In genomic region chr12:66767454-66768002, GRCh38 we compare ENCODE assay signal across 24 cellular contexts.
"Had no signal": no experiment of that assay in that cellular context is flagged by ENCODE, and none has a peak within 500 bp of the region (broad histone marks: within the 10 kb centered on the region; RNA-seq: fewer than 3 reads in every experiment).

No MANE protein-coding gene starts in this region.

- H3K9me3 ChIP-seq: mucosa of descending colon, pancreas, sigmoid colon, thoracic aorta had no signal

- DNase-seq: activated CD4-positive, alpha-beta T cell treated with anti-CD3 and anti-CD28 coated beads, Interleukin-2, amount 10 ng/mL, durations not matched to agents 7 days and 5 days; activated CD8-positive, alpha-beta memory T cell treated with anti-CD3 and anti-CD28 coated beads for 24 hours; activated CD8-positive, alpha-beta memory T cell treated with anti-CD3 and anti-CD28 coated beads, Interleukin-2, amount 50 U/mL, for 48 hours; activated effector memory CD4-positive, alpha-beta T cell treated with anti-CD3 and anti-CD28 coated beads, Interleukin-2, amount 50 U/mL, for 16 hours; activated T-cell treated with anti-CD3 and anti-CD28 coated beads, Interleukin-2, amount 50 U/mL, for 48 hours; aorta; brain microvascular endothelial cell; central memory CD4-positive, alpha-beta T cell; dorsolateral prefrontal cortex; endodermal cell; foreskin fibroblast; left cardiac atrium; mesenchymal stem cell; pancreas; sigmoid colon; stimulated activated CD4-positive, alpha-beta T cell treated with anti-CD3 and anti-CD28 coated beads, Interleukin-4, amount 100 ng/mL, for 4 hours had no signal

- H3K4me3 ChIP-seq: dorsolateral prefrontal cortex, hepatocyte, mucosa of descending colon, pancreas, sigmoid colon, thoracic aorta had no signal

- H3K27me3 ChIP-seq: brain microvascular endothelial cell, hepatocyte, pancreas, sigmoid colon had no signal

- H3K4me1 Mint-ChIP-seq: stimulated activated memory B cell treated with anti-CD40 and anti-IgM and Interleukin-4, amounts not matched to agents 10 μg/mL and 1 μg/mL and 100 μg/mL, for 72 hours had no signal

- ATAC-seq: activated CD4-positive, CD25-positive, alpha-beta regulatory T cell treated with anti-CD3 and anti-CD28 coated beads, Interleukin-2, amount 50 U/mL, for 24 hours; left cardiac atrium; pancreas; stimulated activated memory B cell treated with anti-CD40 and anti-IgM and Interleukin-4, amounts not matched to agents 10 μg/mL and 1 μg/mL and 100 μg/mL, for 72 hours had no signal

- H3K4me2 ChIP-seq: hepatocyte had no signal

- H3K9me3 Mint-ChIP-seq: endodermal cell; naive B cell; stimulated activated memory B cell treated with anti-CD40 and anti-IgM and Interleukin-4, amounts not matched to agents 10 μg/mL and 1 μg/mL and 100 μg/mL, for 72 hours; T-helper 1 cell treated with Interleukin-12 subunit alpha and Interleukin-12 subunit beta and Interleukin-4 antibody, amounts not matched to agents 30 μg/mL and 1 μg/mL, for 36 hours had no signal

- H3K36me3 ChIP-seq: brain microvascular endothelial cell, pancreas, sigmoid colon, thoracic aorta had no signal

- H2AFZ ChIP-seq: hepatocyte had no signal

- H3K27ac Mint-ChIP-seq: activated CD4-positive, alpha-beta T cell treated with anti-CD3 and anti-CD28 coated beads, Interleukin-2, amount 10 ng/mL, durations not matched to agents 7 days and 5 days; endodermal cell; stimulated activated memory B cell treated with anti-CD40 and anti-IgM and Interleukin-4, amounts not matched to agents 10 μg/mL and 1 μg/mL and 100 μg/mL, for 72 hours; T-helper 1 cell treated with Interleukin-12 subunit alpha and Interleukin-12 subunit beta and Interleukin-4 antibody, amounts not matched to agents 30 μg/mL and 1 μg/mL, for 36 hours had no signal

- H3K27ac ChIP-seq: brain microvascular endothelial cell, dorsolateral prefrontal cortex, epithelial cell of prostate, hepatocyte, pancreas, sigmoid colon, thoracic aorta had no signal

- H3K36me3 Mint-ChIP-seq: naive B cell; stimulated activated memory B cell treated with anti-CD40 and anti-IgM and Interleukin-4, amounts not matched to agents 10 μg/mL and 1 μg/mL and 100 μg/mL, for 72 hours had no signal

- H3K4me3 Mint-ChIP-seq: activated CD4-positive, alpha-beta T cell treated with anti-CD3 and anti-CD28 coated beads, Interleukin-2, amount 10 ng/mL, durations not matched to agents 7 days and 5 days; endodermal cell; stimulated activated memory B cell treated with anti-CD40 and anti-IgM and Interleukin-4, amounts not matched to agents 10 μg/mL and 1 μg/mL and 100 μg/mL, for 72 hours; T-helper 1 cell treated with Interleukin-12 subunit alpha and Interleukin-12 subunit beta and Interleukin-4 antibody, amounts not matched to agents 30 μg/mL and 1 μg/mL, for 36 hours had no signal

- H3K79me2 ChIP-seq: hepatocyte had no signal

- H3K4me1 ChIP-seq: pancreas, sigmoid colon had no signal
